ENCODE assay signal across 27 cellular contexts in the genomic region with DNA sequence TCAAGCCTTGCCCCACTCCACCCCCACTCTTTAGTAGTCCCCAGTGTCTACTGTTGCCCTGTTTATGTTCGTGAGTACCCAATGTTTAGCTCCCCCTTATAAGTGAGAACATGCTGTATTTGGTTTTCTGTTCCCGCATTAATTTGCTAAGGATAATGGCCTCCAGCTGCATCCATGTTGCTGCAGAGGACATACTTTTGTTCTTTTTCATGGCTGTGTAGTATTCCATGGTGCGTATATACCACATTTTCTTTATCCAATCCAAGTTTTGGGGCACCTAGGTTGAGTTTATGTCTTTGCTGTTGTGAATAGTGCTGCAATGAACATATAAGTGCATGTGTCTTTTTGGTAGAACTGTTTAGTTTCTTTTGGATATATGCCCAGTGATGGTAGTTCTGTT.
"Had no signal": no experiment of that assay in that cellular context is flagged by ENCODE, and none has a peak within 500 bp of the region (broad histone marks: within the 10 kb centered on the region; RNA-seq: fewer than 3 reads in every experiment).

No MANE protein-coding gene starts in this region.

- DNase-seq: stimulated activated CD4-positive, alpha-beta T cell treated with anti-CD3 and anti-CD28 coated beads, Interleukin-2, amount 100 ng/mL, for 48 hours; stimulated activated CD4-positive, alpha-beta T cell treated with anti-CD3 and anti-CD28 coated beads, Interleukin-4, amount 100 ng/mL, for 1 hour; stimulated activated CD4-positive, alpha-beta T cell treated with anti-CD3 and anti-CD28 coated beads, Interleukin-4, amount 100 ng/mL, for 24 hours; stimulated activated CD4-positive, alpha-beta T cell treated with anti-CD3 and anti-CD28 coated beads, Interleukin-4, amount 100 ng/mL, for 4 hours; stimulated activated CD8-positive, alpha-beta memory T cell treated with anti-CD3 and anti-CD28 coated beads, Interleukin-4, amount 100 ng/mL, for 48 hours; stimulated activated naive B cell treated with anti-CD40 and anti-IgM and Interleukin-4, amounts not matched to agents 10 μg/mL and 1 μg/mL and 100 μg/mL, for 72 hours; stimulated activated naive CD4-positive, alpha-beta T cell; stimulated activated naive CD4-positive, alpha-beta T cell treated with Interleukin-2 at 50 U/mL for 16 hours; stimulated activated naive CD8-positive, alpha-beta T cell treated with anti-CD3 and anti-CD28 coated beads, Interleukin-15, amount 100 ng/mL, for 72 hours; stimulated activated naive CD8-positive, alpha-beta T cell treated with anti-CD3 and anti-CD28 coated beads, Interleukin-15, Interleukin-2, amounts not matched to agents 100 U/mL and 50 U/mL, for 24 hours; stomach; substantia nigra; thyroid gland; tibial artery; transverse colon; trophoblast cell; upper lobe of left lung; upper lobe of right lung; uterus had no signal

- H3K27ac ChIP-seq: stomach, suprapubic skin, testis, thoracic aorta, thyroid gland, tibial artery, tibial nerve, transverse colon, upper lobe of left lung, upper lobe of right lung, uterus, vagina had no signal

- H3K4me3 ChIP-seq: stomach, suprapubic skin, testis, thoracic aorta, thyroid gland, tibial artery, tibial nerve, transverse colon, upper lobe of left lung, upper lobe of right lung, uterus, vagina had no signal

- H3K9me3 ChIP-seq: stomach, suprapubic skin, testis, thoracic aorta, thyroid gland, tibial artery, transverse colon, upper lobe of left lung, upper lobe of right lung, uterus, vagina had no signal

- H3K27me3 ChIP-seq: stomach, suprapubic skin, testis, thyroid gland, tibial nerve, transverse colon, upper lobe of left lung, uterus, vagina had no signal

- FAIRE-seq: urothelium cell line had no signal

- ATAC-seq: stimulated activated effector memory CD8-positive, alpha-beta T cell treated with anti-CD3 and anti-CD28 coated beads, Interleukin-12 subunit alpha, Interleukin-12 subunit beta, amount 100 ng/mL, for 72 hours; stimulated activated memory B cell treated with anti-CD40 and anti-IgM and Interleukin-4, amounts not matched to agents 10 μg/mL and 1 μg/mL and 100 μg/mL, for 72 hours; stimulated activated naive B cell treated with anti-CD40 and anti-IgM and Interleukin-4, amounts not matched to agents 10 μg/mL and 1 μg/mL and 100 μg/mL, for 72 hours; stimulated activated naive CD8-positive, alpha-beta T cell treated with anti-CD3 and anti-CD28 coated beads, Interleukin-15, amount 100 ng/mL, for 72 hours; stimulated activated naive CD8-positive, alpha-beta T cell treated with anti-CD3 and anti-CD28 coated beads, Interleukin-15, Interleukin-2, amounts not matched to agents 100 U/mL and 50 U/mL, for 24 hours; upper lobe of right lung had no signal

- H3K36me3 ChIP-seq: stomach, suprapubic skin, thoracic aorta, thyroid gland, tibial artery, tibial nerve, transverse colon, upper lobe of left lung, upper lobe of right lung, uterus, vagina had no signal

- H3K4me1 ChIP-seq: tibial artery, tibial nerve, upper lobe of right lung, uterus, vagina had no signal
